ENCODE assay signal across 29 cellular contexts in genomic region chr1:207420109-207420508, GRCh38. TPM values are rescaled to one million over a fixed set of nuclear protein-coding genes. Genes with fewer than 3 reads are reported as not detected.
"Had no signal": no experiment of that assay in that cellular context is flagged by ENCODE, and none has a peak within 500 bp of the region (broad histone marks: within the 10 kb centered on the region; RNA-seq: fewer than 3 reads in every experiment).

No MANE protein-coding gene starts in this region.

- H3K4me3 ChIP-seq: stomach, suprapubic skin, testis, thoracic aorta, thyroid gland, tibial artery, tibial nerve, transverse colon, upper lobe of left lung, upper lobe of right lung, uterus, vagina had no signal

- DNase-seq: stimulated activated CD4-positive, alpha-beta T cell treated with anti-CD3 and anti-CD28 coated beads, Interleukin-2, amount 100 ng/mL, for 48 hours; stimulated activated CD4-positive, alpha-beta T cell treated with anti-CD3 and anti-CD28 coated beads, Interleukin-4, amount 100 ng/mL, for 1 hour; stimulated activated CD4-positive, alpha-beta T cell treated with anti-CD3 and anti-CD28 coated beads, Interleukin-4, amount 100 ng/mL, for 24 hours; stimulated activated CD4-positive, alpha-beta T cell treated with anti-CD3 and anti-CD28 coated beads, Interleukin-4, amount 100 ng/mL, for 4 hours; stimulated activated CD8-positive, alpha-beta memory T cell treated with anti-CD3 and anti-CD28 coated beads, Interleukin-4, amount 100 ng/mL, for 48 hours; stimulated activated naive B cell treated with anti-CD40 and anti-IgM and Interleukin-4, amounts not matched to agents 10 μg/mL and 1 μg/mL and 100 μg/mL, for 72 hours; stimulated activated naive CD4-positive, alpha-beta T cell; stimulated activated naive CD4-positive, alpha-beta T cell treated with Interleukin-2 at 50 U/mL for 16 hours; stimulated activated naive CD8-positive, alpha-beta T cell treated with anti-CD3 and anti-CD28 coated beads, Interleukin-15, amount 100 ng/mL, for 72 hours; stimulated activated naive CD8-positive, alpha-beta T cell treated with anti-CD3 and anti-CD28 coated beads, Interleukin-15, Interleukin-2, amounts not matched to agents 100 U/mL and 50 U/mL, for 24 hours; stomach; substantia nigra; testis; thyroid gland; tibial artery; transverse colon; trophoblast cell; upper lobe of left lung; upper lobe of right lung; uterus had no signal

- FAIRE-seq: urothelium cell line had no signal

- H3K4me1 ChIP-seq: stomach, suprapubic skin, testis, thyroid gland, tibial artery, tibial nerve, transverse colon, upper lobe of left lung, upper lobe of right lung, uterus, vagina had no signal

- H3K27me3 ChIP-seq: testis, thyroid gland, tibial artery, tibial nerve, upper lobe of left lung, upper lobe of right lung, uterus, vagina had no signal

- H3K36me3 ChIP-seq: stomach, suprapubic skin, thoracic aorta, thyroid gland, tibial artery, tibial nerve, transverse colon, upper lobe of left lung, upper lobe of right lung, uterus, vagina had no signal

- ATAC-seq: stimulated activated effector memory CD8-positive, alpha-beta T cell treated with anti-CD3 and anti-CD28 coated beads, Interleukin-12 subunit alpha, Interleukin-12 subunit beta, amount 100 ng/mL, for 72 hours; stimulated activated memory B cell treated with anti-CD40 and anti-IgM and Interleukin-4, amounts not matched to agents 10 μg/mL and 1 μg/mL and 100 μg/mL, for 72 hours; stimulated activated naive B cell treated with anti-CD40 and anti-IgM and Interleukin-4, amounts not matched to agents 10 μg/mL and 1 μg/mL and 100 μg/mL, for 72 hours; stimulated activated naive CD8-positive, alpha-beta T cell treated with anti-CD3 and anti-CD28 coated beads, Interleukin-15, amount 100 ng/mL, for 72 hours; stimulated activated naive CD8-positive, alpha-beta T cell treated with anti-CD3 and anti-CD28 coated beads, Interleukin-15, Interleukin-2, amounts not matched to agents 100 U/mL and 50 U/mL, for 24 hours; upper lobe of right lung had no signal

- H3K27ac ChIP-seq: stomach, suprapubic skin, testis, thoracic aorta, thyroid gland, tibial artery, tibial nerve, transverse colon, upper lobe of left lung, upper lobe of right lung, uterus, vagina had no signal

- H3K9me3 ChIP-seq: suprapubic skin, testis, thyroid gland, transverse colon, upper lobe of left lung, upper lobe of right lung, uterus, vagina had no signal

RNA-seq across cellular contexts. Expression of gene CR2, which starts 34.0 kb away (rescaled TPM):
- total RNA-seq: subcutaneous adipose tissue, suprapubic skin, tibial nerve, ureter, vagina had no signal
